22 cellular contexts compared by ENCODE assay signal in genomic region chr7:45943986-45944385, GRCh38. TPM values are rescaled to one million over a fixed set of nuclear protein-coding genes. Genes with fewer than 3 reads are reported as not detected.
DNase-seq lines count a peak whose midpoint lies in the region; ATAC-seq and TF ChIP-seq lines count a peak whose summit lies in the region.
"Had no signal": no experiment of that assay in that cellular context is flagged by ENCODE, and none has a peak within 500 bp of the region (broad histone marks: within the 10 kb centered on the region; RNA-seq: fewer than 3 reads in every experiment).

No MANE protein-coding gene starts in this region.

- ATAC-seq in HG03521 (IDR thresholded peaks at IDR 0.05; ENCODE audit: unreplicated experiment), result no peak
- ATAC-seq: GM12878 had no signal

- intact Hi-C loops in testis (cut with DNase I; ENCODE audit: low total_unique reads), result no loop called here

- no peak for DNase-seq in GM23248
- peak; percentile 72 for DNase-seq in MG63
- peak; percentile 40 for DNase-seq in fibroblast of the aortic adventitia (ENCODE audit: low read depth)
- DNase-seq in stromal cell of bone marrow (ENCODE audit: low read depth), result peak; percentile 80
- DNase-seq in NCI-H510A (lab: John Stamatoyannopoulos, UW), result no peak
- no peak for DNase-seq in testis
- no peak for DNase-seq in HuH-7 (ENCODE audit: low spot score)
- DNase-seq: CD4-positive, alpha-beta memory T cell; DMS153; HFFc6; NCI-H1105; NCI-H1694; NCI-H2081 treated with DMSO at 0.1 percent for 48 hours; NCI-H446 treated with DMSO at 0.1 percent for 48 hours; NCI-H748 treated with DMSO at 0.1 percent for 48 hours; SHP77 treated with DMSO at 0.1 percent for 48 hours; SK-N-SH had no signal

- H3K79me2 ChIP-seq in GM23248 (ENCODE audit: insufficient read depth), result no peaks in the 10 kb centered on the region

- H3K4me1 ChIP-seq in GM23248 (ENCODE audit: insufficient read depth), result no peaks in the 10 kb centered on the region
- H3K4me1 ChIP-seq in testis, result no peaks in the 10 kb centered on the region

- H2AFZ ChIP-seq in GM23248, result 0 out of 2 replicates have a peak overlapping the region, but pooled peaks have one; percentile 22

- H3K4me3 ChIP-seq in GM23248 (no peak overlapping the region), MG63 (no peak overlapping the region), fibroblast of the aortic adventitia (ENCODE audit: low read depth, low read length) (no peak overlapping the region), testis (no peak overlapping the region)
- H3K4me3 ChIP-seq: BLaER1, GM12878 had no signal

- H3K9me2 ChIP-seq in GM23248 (ENCODE audit: insufficient read depth), result no peaks in the 10 kb centered on the region
- H3K9me2 ChIP-seq: SK-N-SH had no signal

- H3K4me2 ChIP-seq in GM23248 (ENCODE audit: unreplicated experiment), result no peak overlapping the region
- H3K4me2 ChIP-seq: BLaER1, SK-N-SH had no signal

- no peaks in the 10 kb centered on the region for H3K9me3 ChIP-seq in GM23248 (ENCODE audit: low read depth)
- H3K9me3 ChIP-seq in MG63, result peaks cover 4% of the 10 kb centered on the region; the same call in 1 of the 2 replicates
- no peaks in the 10 kb centered on the region for H3K9me3 ChIP-seq in testis

- H3K27ac ChIP-seq in GM23248 (no peak overlapping the region), testis (no peak overlapping the region)
- H3K27ac ChIP-seq: BLaER1 had no signal

- in situ Hi-C loops in GM23248 (cut with MboI), result no loop called here

- 83% methylated on average over 6 of the region's 6 CpGs for WGBS in GM23248 (ENCODE audit: low coverage in 1 of 2, low lambda C conversion rate in 2 of 2, missing lambda C conversion rate in 2 of 2), 2 experiments
- WGBS in testis, 2 donors, result 63 to 79% methylated on average over 6 of the region's 6 CpGs

- H3F3A ChIP-seq in GM23248 (ENCODE audit: insufficient read depth), result no peaks in the 10 kb centered on the region

- TF ChIP-seq POLR2A in testis (IDR thresholded peaks at IDR 0.05), result no peak

- H3K27me3 ChIP-seq in GM23248 (replicated peaks; ENCODE audit: insufficient read depth) (no peaks in the 10 kb centered on the region), MG63 (no peaks in the 10 kb centered on the region), testis (no peaks in the 10 kb centered on the region)
- H3K27me3 ChIP-seq: BLaER1 had no signal

- H4K20me1 ChIP-seq in GM23248 (ENCODE audit: insufficient read depth), result no peaks in the 10 kb centered on the region
- H4K20me1 ChIP-seq: BLaER1 had no signal

- no peak overlapping the region for H3K9ac ChIP-seq in GM23248
- H3K9ac ChIP-seq: BLaER1, SK-N-SH had no signal

- no peak for TF ChIP-seq CTCF in fibroblast of the aortic adventitia (IDR thresholded peaks at IDR 0.05; ENCODE audit: insufficient read depth, low read length)
- no peak for TF ChIP-seq CTCF in testis (IDR thresholded peaks at IDR 0.05)

- H3K36me3 ChIP-seq in GM23248 (ENCODE audit: low read depth) (no peaks in the 10 kb centered on the region), MG63 (no peaks in the 10 kb centered on the region), testis (ENCODE audit: low read depth, missing control alignments) (no peaks in the 10 kb centered on the region)
- H3K36me3 ChIP-seq: BLaER1 had no signal

RNA-seq across cellular contexts. Expression of gene IGFBP3, which starts 22.9 kb away (rescaled TPM):
- 29,310 and 34,986 TPM in 2 replicates for total RNA-seq in GM23248 (2014; rRNA removed; shearing (Covaris generic))
- 17,437 and 17,601 TPM in 2 replicates for polyA plus RNA-seq in GM23248 (2016; fragmentation: Nextera tagmentation; extraction: Ambion mirVana)
- 224 and 281 TPM in 2 replicates for total RNA-seq in MG63 (2014; rRNA removed; shearing (Covaris generic); ENCODE audit: low replicate concordance)
- total RNA-seq in fibroblast of the aortic adventitia (ENCODE audit: low replicate concordance), result 287 and 1,278 TPM in 2 replicates
- 10 to 100 TPM; 20.4 to 79.8 TPM for total RNA-seq in testis
- polyA plus RNA-seq in testis (ENCODE audit: insufficient read depth, low read depth, low replicate concordance), result 33.1 TPM

RNA-seq across cellular contexts. Expression of gene IGFBP1, which starts 55.7 kb away (rescaled TPM):
- total RNA-seq in GM23248 (2014; rRNA removed; shearing (Covaris generic)), result 1.3 TPM in 1 of 2 replicates, not detected in the other
- 0.34 and 0.50 TPM in 2 replicates for polyA plus RNA-seq in GM23248 (2016; fragmentation: Nextera tagmentation; extraction: Ambion mirVana)
- total RNA-seq in MG63 (2014; rRNA removed; shearing (Covaris generic); ENCODE audit: low replicate concordance), result not detected in 2 replicates
- total RNA-seq in fibroblast of the aortic adventitia (ENCODE audit: low replicate concordance), result 5.3 TPM in 1 of 2 replicates, not detected in the other
- total RNA-seq in testis, result under 1 TPM in 1 of 2 donors, not detected in 1; 0.50 TPM
- 0.33 TPM for polyA plus RNA-seq in testis (ENCODE audit: insufficient read depth, low read depth, low replicate concordance)
- total RNA-seq: CD4-positive, alpha-beta memory T cell; H1; HFFc6; RPMI7951 had no signal
- polyA plus RNA-seq: CD4-positive, alpha-beta memory T cell; GM12878; H1; SK-N-SH had no signal

Comparison
In these comparisons a context has a peak if more than half of its experiments do, and no peak if none do; other contexts are left out.
1. DNase-seq: peak in MG63 (single experiment), fibroblast of the aortic adventitia (single experiment) and stromal cell of bone marrow (single experiment); none in GM23248 (single experiment), NCI-H510A (single experiment), testis (single experiment) and HuH-7 (single experiment).
2. RNA of gene IGFBP3, which starts 22.9 kb away (total RNA-seq): 29,310 to 34,986 TPM in GM23248; 287 to 1,278 TPM in fibroblast of the aortic adventitia, 224 to 281 TPM in MG63 and 20.4 to 79.8 TPM in testis; every median in the first group is over 10 times any median in the second.